1 cellular context compared by ENCODE assay signal in genomic region chr11:774873-775592, GRCh38.
A peak's percentile ranks its signal among the peaks of the same experiment; 100 is the strongest.
TF ChIP-seq lines count a peak whose summit lies in the region.

No MANE protein-coding gene starts in this region.

TF ChIP-seq in HepG2, 621 proteins besides CTCF, POLR2A, EP300 and RAD21:
- no peak for TF ChIP-seq CREB3 (CRISPR knock-in tag; IDR thresholded peaks at IDR 0.05)
- TF ChIP-seq ZFP82 (CRISPR knock-in tag; IDR thresholded peaks at IDR 0.05; ENCODE audit: borderline replicate concordance): no peak
- TF ChIP-seq AGO2 (optimal IDR thresholded peaks at IDR 0.05; ENCODE audit: low read depth, low read length): peak; percentile 78
- 0 out of 2 replicates have a peak, but pooled peaks have one; percentile 3 for TF ChIP-seq ZNF687 (CRISPR knock-in tag; IDR thresholded peaks at IDR 0.05)
- TF ChIP-seq JARID2 (CRISPR knock-in tag; IDR thresholded peaks at IDR 0.05; ENCODE audit: insufficient replicate concordance): no peak
- no peak for TF ChIP-seq PBX3 (CRISPR knock-in tag; IDR thresholded peaks at IDR 0.05; ENCODE audit: borderline replicate concordance)
- TF ChIP-seq, protein P1, sequence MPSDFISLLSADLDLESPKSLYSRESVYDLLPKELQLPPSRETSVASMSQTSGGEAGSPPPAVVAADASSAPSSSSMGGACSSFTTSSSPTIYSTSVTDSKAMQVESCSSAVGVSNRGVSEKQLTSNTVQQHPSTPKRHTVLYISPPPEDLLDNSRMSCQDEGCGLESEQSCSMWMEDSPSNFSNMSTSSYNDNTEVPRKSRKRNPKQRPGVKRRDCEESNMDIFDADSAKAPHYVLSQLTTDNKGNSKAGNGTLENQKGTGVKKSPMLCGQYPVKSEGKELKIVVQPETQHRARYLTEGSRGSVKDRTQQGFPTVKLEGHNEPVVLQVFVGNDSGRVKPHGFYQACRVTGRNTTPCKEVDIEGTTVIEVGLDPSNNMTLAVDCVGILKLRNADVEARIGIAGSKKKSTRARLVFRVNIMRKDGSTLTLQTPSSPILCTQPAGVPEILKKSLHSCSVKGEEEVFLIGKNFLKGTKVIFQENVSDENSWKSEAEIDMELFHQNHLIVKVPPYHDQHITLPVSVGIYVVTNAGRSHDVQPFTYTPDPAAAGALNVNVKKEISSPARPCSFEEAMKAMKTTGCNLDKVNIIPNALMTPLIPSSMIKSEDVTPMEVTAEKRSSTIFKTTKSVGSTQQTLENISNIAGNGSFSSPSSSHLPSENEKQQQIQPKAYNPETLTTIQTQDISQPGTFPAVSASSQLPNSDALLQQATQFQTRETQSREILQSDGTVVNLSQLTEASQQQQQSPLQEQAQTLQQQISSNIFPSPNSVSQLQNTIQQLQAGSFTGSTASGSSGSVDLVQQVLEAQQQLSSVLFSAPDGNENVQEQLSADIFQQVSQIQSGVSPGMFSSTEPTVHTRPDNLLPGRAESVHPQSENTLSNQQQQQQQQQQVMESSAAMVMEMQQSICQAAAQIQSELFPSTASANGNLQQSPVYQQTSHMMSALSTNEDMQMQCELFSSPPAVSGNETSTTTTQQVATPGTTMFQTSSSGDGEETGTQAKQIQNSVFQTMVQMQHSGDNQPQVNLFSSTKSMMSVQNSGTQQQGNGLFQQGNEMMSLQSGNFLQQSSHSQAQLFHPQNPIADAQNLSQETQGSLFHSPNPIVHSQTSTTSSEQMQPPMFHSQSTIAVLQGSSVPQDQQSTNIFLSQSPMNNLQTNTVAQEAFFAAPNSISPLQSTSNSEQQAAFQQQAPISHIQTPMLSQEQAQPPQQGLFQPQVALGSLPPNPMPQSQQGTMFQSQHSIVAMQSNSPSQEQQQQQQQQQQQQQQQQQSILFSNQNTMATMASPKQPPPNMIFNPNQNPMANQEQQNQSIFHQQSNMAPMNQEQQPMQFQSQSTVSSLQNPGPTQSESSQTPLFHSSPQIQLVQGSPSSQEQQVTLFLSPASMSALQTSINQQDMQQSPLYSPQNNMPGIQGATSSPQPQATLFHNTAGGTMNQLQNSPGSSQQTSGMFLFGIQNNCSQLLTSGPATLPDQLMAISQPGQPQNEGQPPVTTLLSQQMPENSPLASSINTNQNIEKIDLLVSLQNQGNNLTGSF (CRISPR knock-in tag; IDR thresholded peaks at IDR 0.05): no peak
- no peak for TF ChIP-seq SOX13 (IDR thresholded peaks at IDR 0.05)
- TF ChIP-seq SOX13 (CRISPR knock-in tag; conservative IDR thresholded peaks at IDR 0.05 in 1 of 2, IDR thresholded peaks at IDR 0.05 in 1 of 2): no peak
- no peak for TF ChIP-seq ZNF160 (CRISPR knock-in tag; IDR thresholded peaks at IDR 0.05)
- TF ChIP-seq GTF2F1 (IDR thresholded peaks at IDR 0.05; ENCODE audit: low read length): no peak
- no peak for TF ChIP-seq MIER3 (CRISPR knock-in tag; IDR thresholded peaks at IDR 0.05; ENCODE audit: borderline replicate concordance)
- TF ChIP-seq FIP1L1 (IDR thresholded peaks at IDR 0.05; ENCODE audit: borderline replicate concordance, insufficient read depth, low read depth, low read length): no peak
- TF ChIP-seq ZNF530 (CRISPR knock-in tag; IDR thresholded peaks at IDR 0.05; ENCODE audit: low read depth): no peak
- TF ChIP-seq ZSCAN29 (CRISPR knock-in tag; conservative IDR thresholded peaks at IDR 0.05): no peak
- TF ChIP-seq, protein P2, sequence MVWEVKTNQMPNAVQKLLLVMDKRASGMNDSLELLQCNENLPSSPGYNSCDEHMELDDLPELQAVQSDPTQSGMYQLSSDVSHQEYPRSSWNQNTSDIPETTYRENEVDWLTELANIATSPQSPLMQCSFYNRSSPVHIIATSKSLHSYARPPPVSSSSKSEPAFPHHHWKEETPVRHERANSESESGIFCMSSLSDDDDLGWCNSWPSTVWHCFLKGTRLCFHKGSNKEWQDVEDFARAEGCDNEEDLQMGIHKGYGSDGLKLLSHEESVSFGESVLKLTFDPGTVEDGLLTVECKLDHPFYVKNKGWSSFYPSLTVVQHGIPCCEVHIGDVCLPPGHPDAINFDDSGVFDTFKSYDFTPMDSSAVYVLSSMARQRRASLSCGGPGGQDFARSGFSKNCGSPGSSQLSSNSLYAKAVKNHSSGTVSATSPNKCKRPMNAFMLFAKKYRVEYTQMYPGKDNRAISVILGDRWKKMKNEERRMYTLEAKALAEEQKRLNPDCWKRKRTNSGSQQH (CRISPR knock-in tag; IDR thresholded peaks at IDR 0.05; ENCODE audit: low read depth): no peak
- 0 out of 2 replicates have a peak, but pooled peaks have one; percentile 36 for TF ChIP-seq RBFOX2 (IDR thresholded peaks at IDR 0.05; ENCODE audit: low read depth, low read length)
- TF ChIP-seq ZFP90 (CRISPR knock-in tag; IDR thresholded peaks at IDR 0.05; ENCODE audit: borderline replicate concordance): no peak
- TF ChIP-seq ZBTB26 (CRISPR knock-in tag; IDR thresholded peaks at IDR 0.05; ENCODE audit: borderline replicate concordance): no peak
- no peak for TF ChIP-seq ZBTB49 (CRISPR knock-in tag; IDR thresholded peaks at IDR 0.05; ENCODE audit: borderline replicate concordance)
- no peak for TF ChIP-seq SNAPC4 (CRISPR knock-in tag; IDR thresholded peaks at IDR 0.05)
- TF ChIP-seq, protein P3, sequence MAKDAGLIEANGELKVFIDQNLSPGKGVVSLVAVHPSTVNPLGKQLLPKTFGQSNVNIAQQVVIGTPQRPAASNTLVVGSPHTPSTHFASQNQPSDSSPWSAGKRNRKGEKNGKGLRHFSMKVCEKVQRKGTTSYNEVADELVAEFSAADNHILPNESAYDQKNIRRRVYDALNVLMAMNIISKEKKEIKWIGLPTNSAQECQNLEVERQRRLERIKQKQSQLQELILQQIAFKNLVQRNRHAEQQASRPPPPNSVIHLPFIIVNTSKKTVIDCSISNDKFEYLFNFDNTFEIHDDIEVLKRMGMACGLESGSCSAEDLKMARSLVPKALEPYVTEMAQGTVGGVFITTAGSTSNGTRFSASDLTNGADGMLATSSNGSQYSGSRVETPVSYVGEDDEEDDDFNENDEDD (CRISPR knock-in tag; IDR thresholded peaks at IDR 0.05; ENCODE audit: borderline replicate concordance): no peak
